8 cellular contexts compared by ENCODE assay signal in the genomic region with DNA sequence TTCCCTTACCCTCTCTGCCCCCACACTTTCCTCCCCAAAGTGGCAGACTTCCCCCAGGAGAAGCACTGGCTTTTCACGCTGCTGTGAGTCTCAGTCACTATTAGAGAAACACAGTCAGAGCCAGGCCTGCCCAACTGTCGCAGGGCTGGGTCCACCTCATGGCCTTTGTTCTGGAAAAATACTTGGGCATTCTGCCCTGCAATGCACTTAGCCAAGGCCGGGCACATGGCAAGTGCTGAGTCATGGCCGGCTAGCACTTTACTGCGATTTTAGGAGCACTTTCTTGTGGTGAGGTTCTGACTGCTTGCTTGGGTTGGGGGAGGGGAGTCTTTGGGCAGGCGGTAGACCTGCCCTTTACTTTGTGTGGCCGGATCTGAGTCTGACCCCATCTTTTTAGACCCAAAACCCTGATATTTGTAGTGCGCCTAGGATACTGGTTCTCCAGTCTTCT. TPM values are rescaled to one million over a fixed set of nuclear protein-coding genes. Genes with fewer than 3 reads are reported as not detected.
DNase-seq lines count a peak whose midpoint lies in the region; ATAC-seq and TF ChIP-seq lines count a peak whose summit lies in the region.

No MANE protein-coding gene starts in this region.

- TF ChIP-seq CTCF in AG09309 (IDR thresholded peaks at IDR 0.05; ENCODE audit: control insufficient read depth, insufficient read depth, low read depth, low read length, missing control alignments) = no peak
- no peak for TF ChIP-seq CTCF in KMS-11 (conservative IDR thresholded peaks at IDR 0.05; ENCODE audit: low read depth, low read length)
- TF ChIP-seq CTCF in brain (conservative IDR thresholded peaks at IDR 0.05) = no peak

- ATAC-seq in GM18517 (IDR thresholded peaks at IDR 0.05; ENCODE audit: unreplicated experiment) (no peak), GM18511 (IDR thresholded peaks at IDR 0.05; ENCODE audit: unreplicated experiment) (no peak)
- ATAC-seq in stimulated activated effector memory CD8-positive, alpha-beta T cell treated with anti-CD3 and anti-CD28 coated beads, Interleukin-12 subunit alpha, Interleukin-12 subunit beta, amount 100 ng/mL, for 72 hours = no peak

- peaks cover 0 to 3% (median 0%) of the 10 kb centered on the region in 5 experiments for H3K9me3 Mint-ChIP-seq in brain
- H3K9me3 Mint-ChIP-seq in stimulated activated effector memory CD8-positive, alpha-beta T cell treated with anti-CD3 and anti-CD28 coated beads, Interleukin-12 subunit alpha, Interleukin-12 subunit beta, amount 100 ng/mL, for 72 hours = no peaks in the 10 kb centered on the region

- H3K27me3 Mint-ChIP-seq in brain = no peaks in the 10 kb centered on the region

- peaks cover 16% of the 10 kb centered on the region for H3K4me1 ChIP-seq in KMS-11 (ENCODE audit: low read depth, poor library complexity, severe bottlenecking)
- peaks cover 67 to 81% (median 71%) of the 10 kb centered on the region in 3 donors for H3K4me1 ChIP-seq in skeletal muscle tissue (ENCODE audit: control insufficient read depth in 3 of 3, insufficient read depth in 3 of 3, low read length in 3 of 3)

- no peaks in the 10 kb centered on the region for H3K27me3 ChIP-seq in KMS-11 (ENCODE audit: insufficient read depth, low read depth)
- no peaks in the 10 kb centered on the region for H3K27me3 ChIP-seq in skeletal muscle tissue (ENCODE audit: control insufficient read depth in 3 of 3, insufficient read depth in 3 of 3, low read length in 3 of 3)

- H2AFZ ChIP-seq in KMS-11 (ENCODE audit: low read depth) = peak overlapping the region; percentile 18; the same call in 1 of the 2 replicates

- no peak overlapping the region for H3K4me3 ChIP-seq in AG09309 (ENCODE audit: control insufficient read depth, low read depth, low read length)
- H3K4me3 ChIP-seq in KMS-11 (IDR thresholded peaks at IDR 0.05; ENCODE audit: insufficient read depth, low read depth, low read length) = no peak overlapping the region
- H3K4me3 ChIP-seq in iPS-18c (ENCODE audit: insufficient read depth, low read depth, low read length) = peak overlapping the region; percentile 15; the same call in 1 of the 2 replicates
- H3K4me3 ChIP-seq in skeletal muscle tissue (ENCODE audit: low read length in 3 of 3) = peak overlapping the region; percentile 45 to 49 (median 45)

- peak overlapping the region in 2 of 5 experiments; percentile 48 to 61 for H3K4me3 Mint-ChIP-seq in brain
- H3K4me3 Mint-ChIP-seq in stimulated activated effector memory CD8-positive, alpha-beta T cell treated with anti-CD3 and anti-CD28 coated beads, Interleukin-12 subunit alpha, Interleukin-12 subunit beta, amount 100 ng/mL, for 72 hours = no peak overlapping the region

- H3K9ac ChIP-seq in KMS-11 (peak overlapping the region; percentile 40; the same call in 1 of the 2 replicates), skeletal muscle tissue (ENCODE audit: low read depth in 1 of 3, low read length in 3 of 3) (peak overlapping the region; percentile 64 to 77 (median 65))

- H3K36me3 Mint-ChIP-seq in brain = peaks cover 16% of the 10 kb centered on the region
- H3K36me3 Mint-ChIP-seq in stimulated activated effector memory CD8-positive, alpha-beta T cell treated with anti-CD3 and anti-CD28 coated beads, Interleukin-12 subunit alpha, Interleukin-12 subunit beta, amount 100 ng/mL, for 72 hours = no peaks in the 10 kb centered on the region

- no peaks in the 10 kb centered on the region for H3K36me3 ChIP-seq in KMS-11 (ENCODE audit: insufficient read depth)
- H3K36me3 ChIP-seq in skeletal muscle tissue (ENCODE audit: control insufficient read depth in 3 of 3, insufficient read depth in 3 of 3, low read length in 3 of 3) = peaks cover under 1 to 4% (median 1%) of the 10 kb centered on the region in 3 donors

- H3K9me3 ChIP-seq in iPS-18c (ENCODE audit: control insufficient read depth, insufficient read depth, low read length) (no peaks in the 10 kb centered on the region), skeletal muscle tissue (ENCODE audit: control insufficient read depth in 3 of 3, low read length in 3 of 3) (no peaks in the 10 kb centered on the region)

- peak; percentile 86 for DNase-seq in AG09309 (ENCODE audit: low read depth)
- DNase-seq in stimulated activated effector memory CD8-positive, alpha-beta T cell treated with anti-CD3 and anti-CD28 coated beads, Interleukin-12 subunit alpha, Interleukin-12 subunit beta, amount 100 ng/mL, for 72 hours (ENCODE audit: low spot score in 2 of 2) = no peak

- H3K79me2 ChIP-seq in KMS-11 (ENCODE audit: insufficient read depth, low read depth) = no peaks in the 10 kb centered on the region

- peak overlapping the region; percentile 29; the same call in 1 of the 2 replicates for H3K27ac ChIP-seq in KMS-11
- peak overlapping the region; percentile 91 for H3K27ac ChIP-seq in skeletal muscle tissue (ENCODE audit: low read depth, low read length)

- peak overlapping the region; percentile 28 to 95 (median 94) for H3K27ac Mint-ChIP-seq in brain
- H3K27ac Mint-ChIP-seq in stimulated activated effector memory CD8-positive, alpha-beta T cell treated with anti-CD3 and anti-CD28 coated beads, Interleukin-12 subunit alpha, Interleukin-12 subunit beta, amount 100 ng/mL, for 72 hours = no peak overlapping the region

- H4K20me1 ChIP-seq in KMS-11 (ENCODE audit: insufficient read depth) = no peaks in the 10 kb centered on the region

- H3K4me2 ChIP-seq in KMS-11 = peak overlapping the region; percentile 53; the same call in 1 of the 2 replicates

- peaks cover 59% of the 10 kb centered on the region for H3K4me1 Mint-ChIP-seq in brain
- no peaks in the 10 kb centered on the region for H3K4me1 Mint-ChIP-seq in stimulated activated effector memory CD8-positive, alpha-beta T cell treated with anti-CD3 and anti-CD28 coated beads, Interleukin-12 subunit alpha, Interleukin-12 subunit beta, amount 100 ng/mL, for 72 hours

RNA-seq across cellular contexts. Expression of gene EPHX1, which starts 7.7 kb away (rescaled TPM):
- 238 TPM for polyA plus RNA-seq in brain (ENCODE audit: insufficient read depth, low read depth, low replicate concordance)
- 13.0 TPM for total RNA-seq in skeletal muscle tissue

RNA-seq across cellular contexts. Expression of gene SRP9, which starts 40.0 kb away (rescaled TPM):
- polyA plus RNA-seq in brain (ENCODE audit: insufficient read depth, low read depth, low replicate concordance) = 251 TPM
- 139 TPM for total RNA-seq in skeletal muscle tissue

Comparison
In these comparisons a context has a peak if more than half of its experiments do, and no peak if none do; other contexts are left out.
1. H3K4me3 ChIP-seq: peak in iPS-18c (single experiment) and skeletal muscle tissue (3 of 3); none in AG09309 (single experiment) and KMS-11 (single experiment).